8 cellular contexts compared by ENCODE assay signal in genomic region chr5:54610197-54610898, GRCh38.
DNase-seq lines count a peak whose midpoint lies in the region; ATAC-seq and TF ChIP-seq lines count a peak whose summit lies in the region.

No MANE protein-coding gene starts in this region.

- H3K18ac ChIP-seq in mesenchymal stem cell (ENCODE audit: low read depth in 1 of 2, low read length in 2 of 2): peak overlapping the region in 1 of 2 experiments; percentile 50

- H3K23ac ChIP-seq in mesenchymal stem cell (ENCODE audit: low read length in 2 of 2): no peak overlapping the region

- DNase-seq in AG20443 (ENCODE audit: low spot score) (peak; percentile 65), SK-N-MC (ENCODE audit: low read depth, low spot score) (peak; percentile 22), mesenchymal stem cell (peak; percentile 53), WTC11 (ENCODE audit: low spot score) (no peak), GF-D8 (lab: John Stamatoyannopoulos, UW) (no peak), posterior cingulate gyrus (no peak)

- intact Hi-C loops in posterior cingulate gyrus (cut with DNase I): no loop called here

- no peak overlapping the region for H3K4me3 Mint-ChIP-seq in WTC11

- H3K4me3 ChIP-seq in SK-N-MC (no peak overlapping the region), mesenchymal stem cell (ENCODE audit: insufficient read depth in 1 of 2, low read depth in 1 of 2, low read length in 2 of 2) (no peak overlapping the region)

- no peaks in the 10 kb centered on the region for H3K27me3 Mint-ChIP-seq in WTC11 (ENCODE audit: low read depth)

- H3K4ac ChIP-seq in mesenchymal stem cell (ENCODE audit: low read depth in 1 of 2, low read length in 2 of 2): peak overlapping the region in 1 of 2 experiments; percentile 2

- TF ChIP-seq CTCF in WTC11 (IDR thresholded peaks at IDR 0.05): no peak

- H2AFZ ChIP-seq in mesenchymal stem cell (ENCODE audit: low read depth, low read length): no peak overlapping the region

- POLR2A ChIA-PET in WTC11 (lab: Charles Lee): no interaction called here

- no peak overlapping the region for H4K91ac ChIP-seq in mesenchymal stem cell (ENCODE audit: low read length)

- 75% methylated on average over 4 of the region's 6 CpGs for WGBS in mesenchymal stem cell

- H3K9me3 ChIP-seq in SK-N-MC (ENCODE audit: low read depth, low read length) (no peaks in the 10 kb centered on the region), mesenchymal stem cell (ENCODE audit: control insufficient read depth, low read length) (no peaks in the 10 kb centered on the region)

- no peaks in the 10 kb centered on the region for H3K27me3 ChIP-seq in mesenchymal stem cell (ENCODE audit: control insufficient read depth in 1 of 2, insufficient read depth in 1 of 2, low read length in 2 of 2)

- H3K27ac ChIP-seq in SK-N-MC: no peak overlapping the region
- H3K27ac ChIP-seq in mesenchymal stem cell (ENCODE audit: low read length, poor library complexity, severe bottlenecking): no peak overlapping the region

- H3K36me3 Mint-ChIP-seq in WTC11: peaks cover 5% of the 10 kb centered on the region

- H3K4me1 Mint-ChIP-seq in WTC11: no peaks in the 10 kb centered on the region

- H2BK12ac ChIP-seq in mesenchymal stem cell (ENCODE audit: low read length in 2 of 2): peak overlapping the region; percentile 14 to 29

- ATAC-seq in GM18868 (IDR thresholded peaks at IDR 0.05; ENCODE audit: unreplicated experiment): peak; percentile 100
- peak; percentile 88 for ATAC-seq in HG03039 (IDR thresholded peaks at IDR 0.05; ENCODE audit: unreplicated experiment)
- no peak for ATAC-seq in WTC11

- H2AK5ac ChIP-seq in mesenchymal stem cell (ENCODE audit: low read length, severe bottlenecking): no peak overlapping the region

- H2BK5ac ChIP-seq in mesenchymal stem cell (ENCODE audit: low read depth, low read length, poor library complexity, severe bottlenecking): no peak overlapping the region

- H3K36me3 ChIP-seq in SK-N-MC (ENCODE audit: insufficient read depth, low read length) (no peaks in the 10 kb centered on the region), mesenchymal stem cell (ENCODE audit: control insufficient read depth in 1 of 2, insufficient read depth in 2 of 2, low read depth in 1 of 2, low read length in 2 of 2) (no peaks in the 10 kb centered on the region)

- no peak overlapping the region for H4K8ac ChIP-seq in mesenchymal stem cell (ENCODE audit: low read length)

- H3K9ac ChIP-seq in SK-N-MC (ENCODE audit: insufficient read length): no peak overlapping the region
- H3K9ac ChIP-seq in mesenchymal stem cell (ENCODE audit: low read length): no peak overlapping the region

- no peak overlapping the region for H3K14ac ChIP-seq in mesenchymal stem cell (ENCODE audit: low read length in 2 of 2)

- H3K9me3 Mint-ChIP-seq in WTC11: peaks cover 8% of the 10 kb centered on the region

- no peak overlapping the region for H3K4me2 ChIP-seq in mesenchymal stem cell (ENCODE audit: low read length, poor library complexity, severe bottlenecking)

- no peak overlapping the region for H2BK15ac ChIP-seq in mesenchymal stem cell (ENCODE audit: low read depth, poor library complexity, severe bottlenecking)

- no peak overlapping the region for H2BK120ac ChIP-seq in mesenchymal stem cell (ENCODE audit: low read depth, low read length)

- CTCF ChIA-PET in WTC11 (lab: Charles Lee): interaction anchor here (1.1 to 1.3 kb wide), 2 partner anchors 108 to 161 kb away, joined by 3 read pairs; no protein-coding TSS in a partner anchor

- H3K79me1 ChIP-seq in mesenchymal stem cell (replicated peaks; ENCODE audit: low read length, poor library complexity, severe bottlenecking): no peaks in the 10 kb centered on the region

- H3K4me1 ChIP-seq in mesenchymal stem cell (ENCODE audit: control insufficient read depth, insufficient read depth, low read depth, low read length): no peaks in the 10 kb centered on the region

- no peak overlapping the region for H3K27ac Mint-ChIP-seq in WTC11

TF ChIP-seq in WTC11, 78 proteins besides CTCF, POLR2A, EP300 and RAD21:
- TF ChIP-seq CDX4 (CRISPR knock-in tag; IDR thresholded peaks at IDR 0.05; ENCODE audit: borderline replicate concordance): no peak
- TF ChIP-seq ZNF232 (CRISPR knock-in tag; IDR thresholded peaks at IDR 0.05): no peak
- TF ChIP-seq ERG (CRISPR knock-in tag; IDR thresholded peaks at IDR 0.05): no peak
- TF ChIP-seq ATF1 (CRISPR knock-in tag; IDR thresholded peaks at IDR 0.05): no peak
- TF ChIP-seq MAX (CRISPR knock-in tag; IDR thresholded peaks at IDR 0.05): no peak
- no peak for TF ChIP-seq USF2 (CRISPR knock-in tag; IDR thresholded peaks at IDR 0.05)
- TF ChIP-seq ZNF281 (CRISPR knock-in tag; IDR thresholded peaks at IDR 0.05): no peak
- TF ChIP-seq ZNF121 (CRISPR knock-in tag; IDR thresholded peaks at IDR 0.05): no peak
- no peak for TF ChIP-seq OVOL2 (CRISPR knock-in tag; IDR thresholded peaks at IDR 0.05; ENCODE audit: borderline replicate concordance)
- TF ChIP-seq ATF2 (CRISPR knock-in tag; IDR thresholded peaks at IDR 0.05; ENCODE audit: borderline replicate concordance, low read depth): no peak

Comparison
In these comparisons a context has a peak if more than half of its experiments do, and no peak if none do; other contexts are left out.
1. DNase-seq: peak in AG20443 (single experiment), SK-N-MC (single experiment) and mesenchymal stem cell (single experiment); none in WTC11 (single experiment), GF-D8 (single experiment) and posterior cingulate gyrus (0 of 10).